In the genomic region with DNA sequence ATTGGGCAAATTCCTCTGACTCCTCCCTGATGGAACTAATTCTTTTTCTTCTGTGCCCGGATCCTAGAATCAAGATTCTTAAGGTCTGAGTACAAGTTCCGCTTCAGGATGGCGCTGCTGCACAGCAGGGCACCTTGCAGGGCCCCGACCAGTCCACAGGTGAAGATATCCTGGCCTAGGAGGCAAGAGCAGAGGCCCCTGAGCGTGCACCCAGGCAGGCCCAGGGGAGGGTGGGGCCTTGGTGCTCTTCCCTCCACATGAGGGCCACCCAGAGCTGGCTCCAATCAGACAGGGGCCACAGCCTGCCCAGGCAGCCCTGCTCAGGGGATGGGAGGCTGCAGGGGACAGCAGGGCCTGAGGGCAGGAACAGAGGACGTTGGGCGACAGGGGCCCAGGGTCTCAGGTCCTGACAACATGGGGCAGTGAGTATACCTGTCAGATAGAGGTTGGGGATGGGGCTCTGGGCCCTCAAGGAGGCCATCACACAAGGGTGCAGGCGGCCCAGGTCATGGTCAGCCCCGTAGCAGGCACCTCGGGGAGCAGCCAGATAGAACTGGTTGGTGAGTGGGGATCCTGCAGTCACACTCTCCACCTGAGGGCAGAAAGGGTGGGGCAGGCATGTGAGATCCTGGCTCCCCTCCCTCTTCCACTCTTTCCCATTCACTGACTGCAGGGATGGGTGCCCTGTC, we compare ENCODE assay signal across 8 cellular contexts. TPM values are rescaled to one million over a fixed set of nuclear protein-coding genes. Genes with fewer than 3 reads are reported as not detected.
DNase-seq lines count a peak whose midpoint lies in the region; ATAC-seq and TF ChIP-seq lines count a peak whose summit lies in the region.
"Not testable (repeated sequence)": the region's sequence is repeated elsewhere in the genome, so short reads cannot be mapped to it uniquely, and the experiment has no call there.

No MANE protein-coding gene starts in this region.

- not testable (repeated sequence) for H3K27ac ChIP-seq in GM23338 (ENCODE audit: low read depth); PC-3 (ENCODE audit: low read length); aorta (ENCODE audit: low read depth in 1 of 2, low read length in 2 of 2)

- not testable (repeated sequence) for H4K20me1 ChIP-seq in GM23338 (replicated peaks; ENCODE audit: insufficient read depth); PC-3 (ENCODE audit: low read length)

- not testable (repeated sequence) for H3K27me3 Mint-ChIP-seq in GM23338 (ENCODE audit: insufficient read depth, low read depth, poor library complexity); WTC11 (ENCODE audit: low read depth)

- not testable (repeated sequence) for H3K9me2 ChIP-seq in GM23338 (ENCODE audit: insufficient read depth); PC-3 (replicated peaks; ENCODE audit: low read length)

- not testable (repeated sequence) for H3K4me2 ChIP-seq in GM23338; PC-3 (ENCODE audit: low read length)

- ATAC-seq in GM23338 (peak; percentile 43), WTC11 (peak; percentile 24; the same call in 1 of the 2 replicates), esophagus mucosa (peak; percentile 44), left lobe of liver (peak; percentile 5), aorta (ENCODE audit: low FRiP score) (peak; percentile 3)
- ATAC-seq in PC-3: not testable (repeated sequence)
- ATAC-seq in activated naive CD4-positive, alpha-beta T cell treated with anti-CD3 and anti-CD28 coated beads, Interleukin-2, amount 50 U/mL, for 72 hours: peak; percentile 34 to 49
- ATAC-seq in stimulated activated effector memory CD8-positive, alpha-beta T cell treated with anti-CD3 and anti-CD28 coated beads, Interleukin-12 subunit alpha, Interleukin-12 subunit beta, amount 100 ng/mL, for 72 hours: peak; percentile 31

- CTCF ChIA-PET in PC-3 (lab: Charles Lee); WTC11 (lab: Charles Lee): not testable (repeated sequence)

- not testable (repeated sequence) for H3K9me3 Mint-ChIP-seq in GM23338; WTC11; activated naive CD4-positive, alpha-beta T cell treated with anti-CD3 and anti-CD28 coated beads, Interleukin-2, amount 50 U/mL, for 72 hours; stimulated activated effector memory CD8-positive, alpha-beta T cell treated with anti-CD3 and anti-CD28 coated beads, Interleukin-12 subunit alpha, Interleukin-12 subunit beta, amount 100 ng/mL, for 72 hours

- not testable (repeated sequence) for H3K9me3 ChIP-seq in PC-3 (ENCODE audit: low read length); aorta (ENCODE audit: control insufficient read depth, low read length)

- 91% methylated on average over 10 of the region's 10 CpGs for WGBS in aorta, 2 donors

- H3K4me1 Mint-ChIP-seq in GM23338: peaks cover 12% of the 10 kb centered on the region
- peaks cover 11% of the 10 kb centered on the region for H3K4me1 Mint-ChIP-seq in WTC11
- not testable (repeated sequence) for H3K4me1 Mint-ChIP-seq in stimulated activated effector memory CD8-positive, alpha-beta T cell treated with anti-CD3 and anti-CD28 coated beads, Interleukin-12 subunit alpha, Interleukin-12 subunit beta, amount 100 ng/mL, for 72 hours

- H3K27me3 ChIP-seq in GM23338 (ENCODE audit: insufficient read depth); PC-3 (ENCODE audit: low read length); aorta (ENCODE audit: control insufficient read depth in 1 of 2, insufficient read depth in 2 of 2, low read length in 1 of 2): not testable (repeated sequence)

- intact Hi-C loops in PC-3 (cut with micrococcal nuclease); aorta (cut with DNase I): not testable (repeated sequence)

- BruUV-seq in PC-3 (replicated peaks; lab: Mats Ljungman, UMichigan): TSS peak; percentile 73

- H3K79me2 ChIP-seq in GM23338 (replicated peaks; ENCODE audit: insufficient read depth); PC-3 (ENCODE audit: low read length): not testable (repeated sequence)

- H2AFZ ChIP-seq in GM23338; PC-3 (ENCODE audit: low read length): not testable (repeated sequence)

- peaks cover 12% of the 10 kb centered on the region; the same call in 2 of the 3 replicates for H3K36me3 Mint-ChIP-seq in GM23338 (ENCODE audit: low read depth)
- H3K36me3 Mint-ChIP-seq in WTC11: peaks cover 12% of the 10 kb centered on the region; the same call in 1 of the 2 replicates
- H3K36me3 Mint-ChIP-seq in activated naive CD4-positive, alpha-beta T cell treated with anti-CD3 and anti-CD28 coated beads, Interleukin-2, amount 50 U/mL, for 72 hours: peaks cover 0 to 19% of the 10 kb centered on the region in 2 donors
- peaks cover 38% of the 10 kb centered on the region for H3K36me3 Mint-ChIP-seq in stimulated activated effector memory CD8-positive, alpha-beta T cell treated with anti-CD3 and anti-CD28 coated beads, Interleukin-12 subunit alpha, Interleukin-12 subunit beta, amount 100 ng/mL, for 72 hours

- not testable (repeated sequence) for DNase-seq in GM23338 (ENCODE audit: low spot score); PC-3; WTC11 (ENCODE audit: low spot score); activated naive CD4-positive, alpha-beta T cell treated with anti-CD3 and anti-CD28 coated beads, Interleukin-2, amount 50 U/mL, for 72 hours (ENCODE audit: low spot score in 2 of 2); left lobe of liver (ENCODE audit: low spot score); stimulated activated effector memory CD8-positive, alpha-beta T cell treated with anti-CD3 and anti-CD28 coated beads, Interleukin-12 subunit alpha, Interleukin-12 subunit beta, amount 100 ng/mL, for 72 hours (ENCODE audit: low spot score in 2 of 2); aorta

- not testable (repeated sequence) for H3K36me3 ChIP-seq in GM23338 (ENCODE audit: insufficient read depth); aorta (ENCODE audit: control insufficient read depth in 1 of 2, insufficient read depth in 2 of 2, low read length in 1 of 2)
- H3K36me3 ChIP-seq in PC-3 (ENCODE audit: low read depth, low read length): peaks cover 28% of the 10 kb centered on the region

- not testable (repeated sequence) for TF ChIP-seq CTCF in GM23338 (conservative IDR thresholded peaks at IDR 0.05; ENCODE audit: low read depth in 2 of 2); PC-3 (conservative IDR thresholded peaks at IDR 0.05; ENCODE audit: low read depth, low read length); WTC11 (IDR thresholded peaks at IDR 0.05)

- H3K9ac ChIP-seq in PC-3 (ENCODE audit: low read length): not testable (repeated sequence)

- not testable (repeated sequence) for H3K4me1 ChIP-seq in GM23338 (ENCODE audit: insufficient read depth); PC-3 (ENCODE audit: insufficient read depth, low read length); aorta (ENCODE audit: control insufficient read depth in 1 of 2, insufficient read depth in 2 of 2, low read length in 2 of 2)

- POLR2A ChIA-PET in PC-3 (lab: Charles Lee; ENCODE audit: unreplicated experiment); WTC11 (lab: Charles Lee): not testable (repeated sequence)

- not testable (repeated sequence) for H3K4me3 ChIP-seq in GM23338; PC-3 (ENCODE audit: low read length); aorta (ENCODE audit: low read length in 2 of 2)

- not testable (repeated sequence) for H3F3A ChIP-seq in GM23338 (replicated peaks; ENCODE audit: low read depth); PC-3 (ENCODE audit: low read length, unreplicated experiment)

- not testable (repeated sequence) for H3K4me3 Mint-ChIP-seq in GM23338; WTC11; stimulated activated effector memory CD8-positive, alpha-beta T cell treated with anti-CD3 and anti-CD28 coated beads, Interleukin-12 subunit alpha, Interleukin-12 subunit beta, amount 100 ng/mL, for 72 hours

- H3K27ac Mint-ChIP-seq in GM23338; WTC11; activated naive CD4-positive, alpha-beta T cell treated with anti-CD3 and anti-CD28 coated beads, Interleukin-2, amount 50 U/mL, for 72 hours; stimulated activated effector memory CD8-positive, alpha-beta T cell treated with anti-CD3 and anti-CD28 coated beads, Interleukin-12 subunit alpha, Interleukin-12 subunit beta, amount 100 ng/mL, for 72 hours: not testable (repeated sequence)

RNA-seq across cellular contexts. Expression of gene RETSAT, which starts 11.0 kb away (rescaled TPM):
- total RNA-seq in GM23338 (2014; rRNA removed; shearing (Covaris generic)): 12.5 and 16.4 TPM in 2 replicates
- 2.3 and 2.6 TPM in 2 replicates for polyA plus RNA-seq in GM23338 (2016; fragmentation: Nextera tagmentation; extraction: Ambion mirVana)
- total RNA-seq in PC-3 (2014; rRNA removed): 39.1 and 50.8 TPM in 2 replicates
- 18.9 to 24.4 TPM (median 21.6 TPM) in 3 replicates for total RNA-seq in WTC11 (2021)
- 10 to 100 TPM; 20.2 to 27.7 TPM for total RNA-seq in activated naive CD4-positive, alpha-beta T cell treated with anti-CD3 and anti-CD28 coated beads, Interleukin-2, amount 50 U/mL, for 72 hours
- total RNA-seq in esophagus mucosa: 77.9 TPM
- 113 TPM for total RNA-seq in left lobe of liver
- 10 to 100 TPM; 23.8 to 29.5 TPM for total RNA-seq in aorta
- 10 to 100 TPM; 18.9 to 22.7 TPM for polyA plus RNA-seq in aorta

RNA-seq across cellular contexts. Expression of gene ELMOD3, which starts 11.2 kb away (rescaled TPM):
- 7.1 and 8.9 TPM in 2 replicates for total RNA-seq in GM23338 (2014; rRNA removed; shearing (Covaris generic))
- polyA plus RNA-seq in GM23338 (2016; fragmentation: Nextera tagmentation; extraction: Ambion mirVana) (5.9 and 8.6 TPM in 2 replicates), aorta (10 to 100 TPM in 1 of 2 donors, 1 to 10 TPM in 1; 9.5 to 38.3 TPM)
- total RNA-seq in PC-3 (2014; rRNA removed) (16.7 and 19.0 TPM in 2 replicates), WTC11 (2021) (9.7 to 10.8 TPM (median 10.6 TPM) in 3 replicates), esophagus mucosa (8.1 TPM), left lobe of liver (12.7 TPM), aorta (10 to 100 TPM; 17.0 to 26.6 TPM)
- 10 to 100 TPM; 11.9 to 30.1 TPM for total RNA-seq in activated naive CD4-positive, alpha-beta T cell treated with anti-CD3 and anti-CD28 coated beads, Interleukin-2, amount 50 U/mL, for 72 hours

RNA-seq across cellular contexts. Expression of gene TGOLN2, which starts 15.6 kb away (rescaled TPM):
- 48.3 and 49.4 TPM in 2 replicates for total RNA-seq in GM23338 (2014; rRNA removed; shearing (Covaris generic))
- polyA plus RNA-seq in GM23338 (2016; fragmentation: Nextera tagmentation; extraction: Ambion mirVana): 17.8 and 20.8 TPM in 2 replicates
- 48.9 and 67.3 TPM in 2 replicates for total RNA-seq in PC-3 (2014; rRNA removed)
- 42.2 to 43.9 TPM (median 43.7 TPM) in 3 replicates for total RNA-seq in WTC11 (2021)
- 100 to 1,000 TPM in 1 of 2 donors, 10 to 100 TPM in 1; 92.2 to 112 TPM for total RNA-seq in activated naive CD4-positive, alpha-beta T cell treated with anti-CD3 and anti-CD28 coated beads, Interleukin-2, amount 50 U/mL, for 72 hours
- 31.0 TPM for total RNA-seq in esophagus mucosa
- 89.6 TPM for total RNA-seq in left lobe of liver
- total RNA-seq in aorta: 100 to 1,000 TPM; 116 to 123 TPM
- polyA plus RNA-seq in aorta: 10 to 100 TPM; 37.1 to 58.5 TPM
